In the genomic region with DNA sequence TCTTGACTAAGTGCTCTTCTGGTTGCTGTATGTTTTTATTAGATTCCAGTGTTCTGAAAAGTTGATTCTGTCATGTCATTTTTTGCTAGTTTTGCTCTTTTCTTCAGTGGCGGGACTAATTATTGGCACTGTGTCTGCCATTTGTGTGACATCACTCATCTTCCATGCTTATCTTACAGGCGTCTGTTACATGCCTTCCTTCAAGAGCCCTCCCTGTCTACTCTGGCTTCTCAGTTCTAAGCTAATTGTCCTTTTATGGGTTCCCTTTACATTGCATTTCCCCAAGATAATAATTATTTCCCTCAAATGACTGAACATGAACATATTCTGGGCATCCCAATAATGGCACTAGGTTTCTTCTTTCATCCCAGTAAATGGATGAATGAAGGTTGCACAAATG, we compare ENCODE assay signal across 21 cellular contexts.
"Had no signal": no experiment of that assay in that cellular context is flagged by ENCODE, and none has a peak within 500 bp of the region (broad histone marks: within the 10 kb centered on the region; RNA-seq: fewer than 3 reads in every experiment).

No MANE protein-coding gene starts in this region.

- ATAC-seq: heart left ventricle; mucosa of descending colon; naive thymus-derived CD8-positive, alpha-beta T cell had no signal

- H3K36me3 Mint-ChIP-seq: naive thymus-derived CD8-positive, alpha-beta T cell had no signal

- H3K27ac ChIP-seq: coronary artery, heart left ventricle, neutrophil, sigmoid colon, skin epidermis, stomach, thoracic aorta, transverse colon, uterus had no signal

- DNase-seq: effector CD4-positive, alpha-beta T cell; endodermal cell; erythroblast; heart left ventricle; hypothalamus; kidney glomerular epithelial cell; mucosa of descending colon; naive thymus-derived CD8-positive, alpha-beta T cell; posterior cingulate gyrus; sigmoid colon; stimulated activated CD4-positive, alpha-beta T cell treated with anti-CD3 and anti-CD28 coated beads, Interleukin-12 subunit alpha, Interleukin-12 subunit beta, amount 100 ng/mL, for 4 hours; stimulated activated naive CD4-positive, alpha-beta T cell; stomach; substantia nigra; transverse colon; uterus had no signal

- H3K4me3 Mint-ChIP-seq: endodermal cell; naive thymus-derived CD8-positive, alpha-beta T cell had no signal

- H3K4me3 ChIP-seq: coronary artery, heart left ventricle, mucosa of descending colon, sigmoid colon, skin epidermis, stomach, thoracic aorta, transverse colon, uterus had no signal

- H3K4me1 ChIP-seq: heart left ventricle, sigmoid colon, stomach, transverse colon, uterus had no signal

- H3K27ac Mint-ChIP-seq: endodermal cell; naive thymus-derived CD8-positive, alpha-beta T cell had no signal

- H3K27me3 ChIP-seq: heart left ventricle, neutrophil, sigmoid colon, stomach, transverse colon, uterus had no signal

- FAIRE-seq: endothelial cell of umbilical vein had no signal

- H3K9me3 ChIP-seq: heart left ventricle, mucosa of descending colon, neutrophil, sigmoid colon, stomach, thoracic aorta, transverse colon, uterus had no signal

- H3K4me1 Mint-ChIP-seq: endodermal cell; naive thymus-derived CD8-positive, alpha-beta T cell had no signal

- H3K9me3 Mint-ChIP-seq: endodermal cell had no signal

- H3K36me3 ChIP-seq: heart left ventricle, neutrophil, sigmoid colon, stomach, thoracic aorta, transverse colon, uterus had no signal
